10 cellular contexts compared by ENCODE assay signal in the genomic region with DNA sequence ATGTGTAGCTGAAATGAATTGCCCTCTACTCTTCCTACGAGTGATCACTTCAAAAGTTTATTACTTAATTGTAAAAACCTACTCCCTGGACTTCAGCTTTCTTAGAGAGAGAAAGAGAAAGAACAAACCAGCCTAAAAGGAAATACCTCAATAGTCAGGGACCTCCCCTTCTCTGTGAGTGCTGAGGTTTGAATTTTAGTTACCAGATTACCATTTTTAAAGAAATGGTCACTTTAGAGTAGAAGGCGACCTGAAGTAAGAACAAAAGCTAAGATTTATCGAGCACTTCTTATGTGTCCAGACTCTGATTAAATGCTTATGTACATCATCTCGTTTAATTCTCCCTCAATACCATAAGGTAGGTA. TPM values are rescaled to one million over a fixed set of nuclear protein-coding genes. Genes with fewer than 3 reads are reported as not detected.
DNase-seq lines count a peak whose midpoint lies in the region; ATAC-seq and TF ChIP-seq lines count a peak whose summit lies in the region.
"Had no signal": no experiment of that assay in that cellular context is flagged by ENCODE, and none has a peak within 500 bp of the region (broad histone marks: within the 10 kb centered on the region; RNA-seq: fewer than 3 reads in every experiment).

No MANE protein-coding gene starts in this region.

- no peak for DNase-seq in activated CD8-positive, alpha-beta memory T cell treated with anti-CD3 and anti-CD28 coated beads, Interleukin-2, amount 10 ng/mL, durations not matched to agents 7 days and 5 days
- DNase-seq in activated CD8-positive, alpha-beta memory T cell treated with anti-CD3 and anti-CD28 coated beads for 24 hours: no peak
- no peak for DNase-seq in activated T-helper 2 cell treated with anti-CD3 and anti-CD28 coated beads, Interferon-gamma antibody, Interleukin-2, Interleukin-4, amounts not matched to agents 10 μg/mL and 5 μg/mL and 100 μg/mL, durations not matched to agents 14 hours and 24 hours and 36 hours (ENCODE audit: low spot score)
- DNase-seq in suprapubic skin (ENCODE audit: low spot score in 2 of 2) (no peak), NCI-H1694 treated with DMSO at 0.1 percent for 48 hours (lab: John Stamatoyannopoulos, UW) (no peak)
- DNase-seq in activated effector memory CD4-positive, alpha-beta T cell treated with anti-CD3 and anti-CD28 coated beads, Interleukin-2, amount 50 U/mL, for 16 hours: no peak
- DNase-seq: foreskin melanocyte had no signal

- peak overlapping the region; percentile 96 for H3K27ac Mint-ChIP-seq in activated CD8-positive, alpha-beta memory T cell treated with anti-CD3 and anti-CD28 coated beads, Interleukin-2, amount 10 ng/mL, durations not matched to agents 7 days and 5 days
- H3K27ac Mint-ChIP-seq in activated T-helper 2 cell treated with anti-CD3 and anti-CD28 coated beads, Interferon-gamma antibody, Interleukin-2, Interleukin-4, amounts not matched to agents 10 μg/mL and 5 μg/mL and 100 μg/mL, durations not matched to agents 14 hours and 24 hours and 36 hours: peak overlapping the region; percentile 95

- intact Hi-C loops in activated T-helper 2 cell treated with anti-CD3 and anti-CD28 coated beads, Interferon-gamma antibody, Interleukin-2, Interleukin-4, amounts not matched to agents 10 μg/mL and 5 μg/mL and 100 μg/mL, durations not matched to agents 14 hours and 24 hours and 36 hours (cut with micrococcal nuclease): loop anchor here (5.0 kb wide), 2 partner anchors 36 to 456 kb away; no protein-coding TSS in a partner anchor

- peaks cover 74% of the 10 kb centered on the region for H3K4me1 ChIP-seq in suprapubic skin

- H3K27me3 Mint-ChIP-seq in activated CD8-positive, alpha-beta memory T cell treated with anti-CD3 and anti-CD28 coated beads, Interleukin-2, amount 10 ng/mL, durations not matched to agents 7 days and 5 days: no peaks in the 10 kb centered on the region
- no peaks in the 10 kb centered on the region for H3K27me3 Mint-ChIP-seq in activated T-helper 2 cell treated with anti-CD3 and anti-CD28 coated beads, Interferon-gamma antibody, Interleukin-2, Interleukin-4, amounts not matched to agents 10 μg/mL and 5 μg/mL and 100 μg/mL, durations not matched to agents 14 hours and 24 hours and 36 hours (ENCODE audit: low read depth)

- peaks cover 26% of the 10 kb centered on the region for H3K36me3 Mint-ChIP-seq in activated CD8-positive, alpha-beta memory T cell treated with anti-CD3 and anti-CD28 coated beads, Interleukin-2, amount 10 ng/mL, durations not matched to agents 7 days and 5 days
- H3K36me3 Mint-ChIP-seq in activated T-helper 2 cell treated with anti-CD3 and anti-CD28 coated beads, Interferon-gamma antibody, Interleukin-2, Interleukin-4, amounts not matched to agents 10 μg/mL and 5 μg/mL and 100 μg/mL, durations not matched to agents 14 hours and 24 hours and 36 hours (ENCODE audit: low read depth): peaks cover 37% of the 10 kb centered on the region

- no peaks in the 10 kb centered on the region for H3K36me3 ChIP-seq in suprapubic skin
- H3K36me3 ChIP-seq: SJSA1 had no signal

- 57% methylated on average over 4 of the region's 4 CpGs for WGBS in suprapubic skin

- peak overlapping the region; percentile 12 for H3K27ac ChIP-seq in layer of hippocampus (ENCODE audit: low read depth, low read length)
- H3K27ac ChIP-seq in suprapubic skin: peak overlapping the region; percentile 60
- H3K27ac ChIP-seq: SJSA1 had no signal

- TF ChIP-seq POLR2A in suprapubic skin (IDR thresholded peaks at IDR 0.05): no peak

- no peaks in the 10 kb centered on the region for H3K27me3 ChIP-seq in layer of hippocampus (ENCODE audit: control insufficient read depth, insufficient read depth, low read length)
- H3K27me3 ChIP-seq in suprapubic skin: no peaks in the 10 kb centered on the region
- H3K27me3 ChIP-seq: SJSA1 had no signal

- peak; percentile 25 for ATAC-seq in activated CD8-positive, alpha-beta memory T cell treated with anti-CD3 and anti-CD28 coated beads, Interleukin-2, amount 10 ng/mL, durations not matched to agents 7 days and 5 days
- ATAC-seq in GM18867 (IDR thresholded peaks at IDR 0.05; ENCODE audit: unreplicated experiment): no peak

- TF ChIP-seq CTCF in suprapubic skin (IDR thresholded peaks at IDR 0.05): no peak

- peak overlapping the region; percentile 73 for H3K4me3 Mint-ChIP-seq in activated CD8-positive, alpha-beta memory T cell treated with anti-CD3 and anti-CD28 coated beads, Interleukin-2, amount 10 ng/mL, durations not matched to agents 7 days and 5 days
- H3K4me3 Mint-ChIP-seq in activated T-helper 2 cell treated with anti-CD3 and anti-CD28 coated beads, Interferon-gamma antibody, Interleukin-2, Interleukin-4, amounts not matched to agents 10 μg/mL and 5 μg/mL and 100 μg/mL, durations not matched to agents 14 hours and 24 hours and 36 hours (ENCODE audit: low read depth): peak overlapping the region; percentile 61

- no peaks in the 10 kb centered on the region for H3K9me3 Mint-ChIP-seq in activated CD8-positive, alpha-beta memory T cell treated with anti-CD3 and anti-CD28 coated beads, Interleukin-2, amount 10 ng/mL, durations not matched to agents 7 days and 5 days (ENCODE audit: low read depth)
- H3K9me3 Mint-ChIP-seq in activated T-helper 2 cell treated with anti-CD3 and anti-CD28 coated beads, Interferon-gamma antibody, Interleukin-2, Interleukin-4, amounts not matched to agents 10 μg/mL and 5 μg/mL and 100 μg/mL, durations not matched to agents 14 hours and 24 hours and 36 hours: no peaks in the 10 kb centered on the region

- H3K9me3 ChIP-seq in suprapubic skin: no peaks in the 10 kb centered on the region
- H3K9me3 ChIP-seq: SJSA1 had no signal

- peaks cover 88% of the 10 kb centered on the region for H3K4me1 Mint-ChIP-seq in activated CD8-positive, alpha-beta memory T cell treated with anti-CD3 and anti-CD28 coated beads, Interleukin-2, amount 10 ng/mL, durations not matched to agents 7 days and 5 days
- H3K4me1 Mint-ChIP-seq in activated T-helper 2 cell treated with anti-CD3 and anti-CD28 coated beads, Interferon-gamma antibody, Interleukin-2, Interleukin-4, amounts not matched to agents 10 μg/mL and 5 μg/mL and 100 μg/mL, durations not matched to agents 14 hours and 24 hours and 36 hours (ENCODE audit: low read depth): peaks cover 75% of the 10 kb centered on the region

- CTCF ChIA-PET in activated CD8-positive, alpha-beta memory T cell treated with anti-CD3 and anti-CD28 coated beads, Interleukin-2, amount 10 ng/mL, durations not matched to agents 7 days and 5 days (lab: Charles Lee): interaction anchor here (0.8 to 3.6 kb wide), 8 partner anchors 9 to 392 kb away, joined by 3 to 42 read pairs (median 6); partner anchors contain the start of gene RAPGEF1

- no peak for TF ChIP-seq EP300 in suprapubic skin (IDR thresholded peaks at IDR 0.05)

- no peak overlapping the region for H3K4me3 ChIP-seq in suprapubic skin
- H3K4me3 ChIP-seq: SJSA1 had no signal

RNA-seq across cellular contexts. Expression of gene RAPGEF1, which starts 11.3 kb away (rescaled TPM):
- 100 to 1,000 TPM; 187 to 215 TPM for total RNA-seq in activated CD8-positive, alpha-beta memory T cell treated with anti-CD3 and anti-CD28 coated beads, Interleukin-2, amount 10 ng/mL, durations not matched to agents 7 days and 5 days
- 133 and 136 TPM in 2 replicates for total RNA-seq in activated T-helper 2 cell treated with anti-CD3 and anti-CD28 coated beads, Interferon-gamma antibody, Interleukin-2, Interleukin-4, amounts not matched to agents 10 μg/mL and 5 μg/mL and 100 μg/mL, durations not matched to agents 14 hours and 24 hours and 36 hours
- total RNA-seq in suprapubic skin: 10 to 100 TPM; 43.0 to 58.3 (median 51.7) TPM
